30 cellular contexts compared by ENCODE assay signal in the genomic region with DNA sequence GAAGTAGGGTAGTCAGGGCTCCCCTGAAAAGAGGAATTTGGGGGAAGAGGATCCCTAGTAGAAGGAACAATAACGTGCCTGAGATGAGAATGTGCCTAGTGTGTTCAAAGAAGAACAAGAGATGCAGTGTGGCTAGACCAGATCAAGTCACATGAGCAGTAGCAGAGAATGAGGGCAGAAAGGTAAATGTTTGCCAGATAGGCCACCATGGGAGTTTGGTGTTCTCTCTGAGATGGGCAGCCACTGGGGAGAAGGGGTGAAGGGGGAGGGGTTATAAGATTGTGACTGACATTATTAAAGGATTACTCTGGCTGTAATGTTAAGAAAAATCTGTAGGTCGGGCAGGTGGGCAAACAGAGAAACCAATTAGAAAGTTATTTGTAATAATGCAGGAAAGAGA.
DNase-seq lines count a peak whose midpoint lies in the region; ATAC-seq, FAIRE-seq and TF ChIP-seq lines count a peak whose summit lies in the region.
"Had no signal": no experiment of that assay in that cellular context is flagged by ENCODE, and none has a peak within 500 bp of the region (broad histone marks: within the 10 kb centered on the region; RNA-seq: fewer than 3 reads in every experiment).

No MANE protein-coding gene starts in this region.

- H3K4me1 ChIP-seq in A549 (peaks cover 30% of the 10 kb centered on the region), HUES48 (ENCODE audit: control insufficient read depth, insufficient read depth, low read length) (peaks cover 35% of the 10 kb centered on the region), mesenchymal stem cell (ENCODE audit: control insufficient read depth, insufficient read depth, low read depth, low read length) (no peaks in the 10 kb centered on the region)
- H3K4me1 ChIP-seq: ascending aorta, left lung had no signal

- H3K4me2 ChIP-seq in A549 (0 out of 3 replicates have a peak overlapping the region, but pooled peaks have one; percentile 2), mesenchymal stem cell (ENCODE audit: low read length, poor library complexity, severe bottlenecking) (no peak overlapping the region)

- TF ChIP-seq RAD21 in A549 (conservative IDR thresholded peaks at IDR 0.05 in 1 of 2, IDR thresholded peaks at IDR 0.05 in 1 of 2), result no peak

- no peak for TF ChIP-seq EP300 in A549 (IDR thresholded peaks at IDR 0.05)

- peak overlapping the region in 1 of 2 experiments; percentile 4 for H3K14ac ChIP-seq in mesenchymal stem cell (ENCODE audit: low read length in 2 of 2)

- DNase-seq in A549 (ENCODE audit: low read depth in 1 of 2, low spot score in 1 of 2) (no peak), NCI-H82 (lab: John Stamatoyannopoulos, UW) (peak; percentile 59), mesenchymal stem cell (no peak), dermis blood vessel endothelial cell (no peak), ACHN (no peak)
- DNase-seq: activated CD4-positive, alpha-beta T cell treated with anti-CD3 and anti-CD28 coated beads for 4 hours; activated CD8-positive, alpha-beta memory T cell treated with anti-CD3 and anti-CD28 coated beads for 24 hours; activated gamma-delta T cell; activated naive CD8-positive, alpha-beta T cell treated with anti-CD3 and anti-CD28 coated beads, Interleukin-2, amount 10 ng/mL, durations not matched to agents 7 days and 5 days; activated T-cell treated with anti-CD3 and anti-CD28 coated beads, Interleukin-2, amount 50 U/mL, for 1 hour; BE2C; effector CD4-positive, alpha-beta T cell; EL; H7; left lung; NCI-H187; NCI-H526; nucleus accumbens; SIG-M5; stimulated activated CD4-positive, alpha-beta T cell treated with anti-CD3 and anti-CD28 coated beads, Interleukin-15, amount 100 ng/mL, for 24 hours; stimulated activated CD4-positive, alpha-beta T cell treated with anti-CD3 and anti-CD28 coated beads, Interleukin-4, amount 100 ng/mL, for 4 hours; tibial artery had no signal

- peaks cover 1% of the 10 kb centered on the region for H3K79me1 ChIP-seq in mesenchymal stem cell (replicated peaks; ENCODE audit: low read length, poor library complexity, severe bottlenecking)

- H2BK120ac ChIP-seq in mesenchymal stem cell (ENCODE audit: low read depth, low read length), result no peak overlapping the region

- H3K9me3 ChIP-seq in A549 (no peaks in the 10 kb centered on the region), HUES48 (ENCODE audit: control insufficient read depth, insufficient read depth, low read length) (no peaks in the 10 kb centered on the region), mesenchymal stem cell (ENCODE audit: control insufficient read depth, low read length) (no peaks in the 10 kb centered on the region)
- H3K9me3 ChIP-seq: ascending aorta, BE2C, gastroesophageal sphincter, left lung, tibial artery had no signal

- no peak overlapping the region for H3K4me3 ChIP-seq in A549
- peak overlapping the region; percentile 6; the same call in 1 of the 2 replicates for H3K4me3 ChIP-seq in HUES48 (ENCODE audit: low read depth, low read length)
- no peak overlapping the region for H3K4me3 ChIP-seq in mesenchymal stem cell (ENCODE audit: insufficient read depth in 1 of 2, low read depth in 1 of 2, low read length in 2 of 2)
- H3K4me3 ChIP-seq: ascending aorta, gastroesophageal sphincter, left lung, tibial artery had no signal

- H2BK5ac ChIP-seq in mesenchymal stem cell (ENCODE audit: low read depth, low read length, poor library complexity, severe bottlenecking), result no peak overlapping the region

- no peak for TF ChIP-seq CTCF in A549 (IDR thresholded peaks at IDR 0.05)

- no peak overlapping the region for H2BK12ac ChIP-seq in mesenchymal stem cell (ENCODE audit: low read length in 2 of 2)

- no peak overlapping the region for H3K23ac ChIP-seq in mesenchymal stem cell (ENCODE audit: low read length in 2 of 2)

- H2AFZ ChIP-seq in mesenchymal stem cell (ENCODE audit: low read depth, low read length), result no peak overlapping the region

- no peak overlapping the region for H4K91ac ChIP-seq in mesenchymal stem cell (ENCODE audit: low read length)

- POLR2A ChIA-PET in A549 (lab: Yijun Ruan, JAX), result no interaction called here

- H3K9ac ChIP-seq in HUES48 (ENCODE audit: low read depth, low read length) (peak overlapping the region; percentile 31; the same call in 1 of the 2 replicates), mesenchymal stem cell (ENCODE audit: low read length) (no peak overlapping the region)

- H3K36me3 ChIP-seq in HUES48 (ENCODE audit: control insufficient read depth, insufficient read depth, low read length), result no peaks in the 10 kb centered on the region
- H3K36me3 ChIP-seq in mesenchymal stem cell (ENCODE audit: control insufficient read depth in 1 of 2, insufficient read depth in 2 of 2, low read depth in 1 of 2, low read length in 2 of 2), result no peaks in the 10 kb centered on the region
- H3K36me3 ChIP-seq: ascending aorta, gastroesophageal sphincter, left lung, tibial artery had no signal

- peak overlapping the region; percentile 43 for H2AK5ac ChIP-seq in mesenchymal stem cell (ENCODE audit: low read length, severe bottlenecking)

- in situ Hi-C loops in ACHN (cut with HindIII; ENCODE audit: low pct_ligation_motif_present, low pct_unique_long_range_greater_than_20kb, low sequenced_read_pairs), result no loop called here

- H2BK15ac ChIP-seq in mesenchymal stem cell (ENCODE audit: low read depth, poor library complexity, severe bottlenecking), result no peak overlapping the region

- TF ChIP-seq POLR2A in A549 (IDR thresholded peaks at IDR 0.05; ENCODE audit: low read length), result no peak

- FAIRE-seq in A549 (lab: Jason Lieb, UNC), result no peak
- FAIRE-seq: colon, GM18507, RCC 7860 had no signal

- ATAC-seq in A549 (no peak), HG03280 (IDR thresholded peaks at IDR 0.05; ENCODE audit: unreplicated experiment) (no peak), GM18870 (IDR thresholded peaks at IDR 0.05; ENCODE audit: unreplicated experiment) (no peak)
- ATAC-seq: gastroesophageal sphincter had no signal

- H3K27ac ChIP-seq in A549 (no peak overlapping the region), HUES48 (ENCODE audit: low read depth, low read length) (peak overlapping the region; percentile 65), mesenchymal stem cell (ENCODE audit: low read length, poor library complexity, severe bottlenecking) (no peak overlapping the region)
- H3K27ac ChIP-seq: ascending aorta, gastroesophageal sphincter had no signal

- 91% methylated on average over 2 of the region's 2 CpGs for WGBS in A549 (ENCODE audit: missing lambda C conversion rate)
- WGBS in mesenchymal stem cell, result 88% methylated on average over 2 of the region's 2 CpGs

- H3K4ac ChIP-seq in mesenchymal stem cell (ENCODE audit: low read depth in 1 of 2, low read length in 2 of 2), result no peak overlapping the region

- no peaks in the 10 kb centered on the region for H3K27me3 ChIP-seq in HUES48 (ENCODE audit: control insufficient read depth, insufficient read depth, low read length)
- no peaks in the 10 kb centered on the region for H3K27me3 ChIP-seq in mesenchymal stem cell (ENCODE audit: control insufficient read depth in 1 of 2, insufficient read depth in 1 of 2, low read length in 2 of 2)
- H3K27me3 ChIP-seq: ascending aorta, BE2C, gastroesophageal sphincter, left lung, tibial artery had no signal

- CTCF ChIA-PET in A549 (lab: Yijun Ruan, JAX), result no interaction called here

- no peak overlapping the region for H4K8ac ChIP-seq in mesenchymal stem cell (ENCODE audit: low read length)

- H3K18ac ChIP-seq in mesenchymal stem cell (ENCODE audit: low read depth in 1 of 2, low read length in 2 of 2), result peak overlapping the region; percentile 46 to 64

TF ChIP-seq in A549, 52 proteins besides CTCF, POLR2A, EP300 and RAD21 (continues in another document):
- TF ChIP-seq, protein P1, sequence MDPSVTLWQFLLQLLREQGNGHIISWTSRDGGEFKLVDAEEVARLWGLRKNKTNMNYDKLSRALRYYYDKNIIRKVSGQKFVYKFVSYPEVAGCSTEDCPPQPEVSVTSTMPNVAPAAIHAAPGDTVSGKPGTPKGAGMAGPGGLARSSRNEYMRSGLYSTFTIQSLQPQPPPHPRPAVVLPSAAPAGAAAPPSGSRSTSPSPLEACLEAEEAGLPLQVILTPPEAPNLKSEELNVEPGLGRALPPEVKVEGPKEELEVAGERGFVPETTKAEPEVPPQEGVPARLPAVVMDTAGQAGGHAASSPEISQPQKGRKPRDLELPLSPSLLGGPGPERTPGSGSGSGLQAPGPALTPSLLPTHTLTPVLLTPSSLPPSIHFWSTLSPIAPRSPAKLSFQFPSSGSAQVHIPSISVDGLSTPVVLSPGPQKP (IDR thresholded peaks at IDR 0.05; ENCODE audit: low read depth, low read length), result no peak
- TF ChIP-seq, protein P2, sequence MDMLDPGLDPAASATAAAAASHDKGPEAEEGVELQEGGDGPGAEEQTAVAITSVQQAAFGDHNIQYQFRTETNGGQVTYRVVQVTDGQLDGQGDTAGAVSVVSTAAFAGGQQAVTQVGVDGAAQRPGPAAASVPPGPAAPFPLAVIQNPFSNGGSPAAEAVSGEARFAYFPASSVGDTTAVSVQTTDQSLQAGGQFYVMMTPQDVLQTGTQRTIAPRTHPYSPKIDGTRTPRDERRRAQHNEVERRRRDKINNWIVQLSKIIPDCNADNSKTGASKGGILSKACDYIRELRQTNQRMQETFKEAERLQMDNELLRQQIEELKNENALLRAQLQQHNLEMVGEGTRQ (IDR thresholded peaks at IDR 0.05), result no peak
- no peak for TF ChIP-seq SREBF2 (IDR thresholded peaks at IDR 0.05)
- TF ChIP-seq JUN (IDR thresholded peaks at IDR 0.05), result no peak
- TF ChIP-seq KDM5A (IDR thresholded peaks at IDR 0.05), result no peak
- TF ChIP-seq ZFP36 (IDR thresholded peaks at IDR 0.05; ENCODE audit: borderline replicate concordance, partially characterized antibody), result no peak
- no peak for TF ChIP-seq RNF2 (IDR thresholded peaks at IDR 0.05; ENCODE audit: borderline replicate concordance, low read depth)
- TF ChIP-seq CEBPB (IDR thresholded peaks at IDR 0.05), result no peak
- TF ChIP-seq, protein P3, sequence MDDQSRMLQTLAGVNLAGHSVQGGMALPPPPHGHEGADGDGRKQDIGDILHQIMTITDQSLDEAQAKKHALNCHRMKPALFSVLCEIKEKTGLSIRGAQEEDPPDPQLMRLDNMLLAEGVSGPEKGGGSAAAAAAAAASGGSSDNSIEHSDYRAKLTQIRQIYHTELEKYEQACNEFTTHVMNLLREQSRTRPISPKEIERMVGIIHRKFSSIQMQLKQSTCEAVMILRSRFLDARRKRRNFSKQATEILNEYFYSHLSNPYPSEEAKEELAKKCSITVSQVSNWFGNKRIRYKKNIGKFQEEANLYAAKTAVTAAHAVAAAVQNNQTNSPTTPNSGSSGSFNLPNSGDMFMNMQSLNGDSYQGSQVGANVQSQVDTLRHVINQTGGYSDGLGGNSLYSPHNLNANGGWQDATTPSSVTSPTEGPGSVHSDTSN (IDR thresholded peaks at IDR 0.05), result no peak
- no peak for TF ChIP-seq HDAC2 (IDR thresholded peaks at IDR 0.05)
- TF ChIP-seq KDM1A (IDR thresholded peaks at IDR 0.05; ENCODE audit: low read depth), result no peak
